8 cellular contexts compared by ENCODE assay signal in the genomic region with DNA sequence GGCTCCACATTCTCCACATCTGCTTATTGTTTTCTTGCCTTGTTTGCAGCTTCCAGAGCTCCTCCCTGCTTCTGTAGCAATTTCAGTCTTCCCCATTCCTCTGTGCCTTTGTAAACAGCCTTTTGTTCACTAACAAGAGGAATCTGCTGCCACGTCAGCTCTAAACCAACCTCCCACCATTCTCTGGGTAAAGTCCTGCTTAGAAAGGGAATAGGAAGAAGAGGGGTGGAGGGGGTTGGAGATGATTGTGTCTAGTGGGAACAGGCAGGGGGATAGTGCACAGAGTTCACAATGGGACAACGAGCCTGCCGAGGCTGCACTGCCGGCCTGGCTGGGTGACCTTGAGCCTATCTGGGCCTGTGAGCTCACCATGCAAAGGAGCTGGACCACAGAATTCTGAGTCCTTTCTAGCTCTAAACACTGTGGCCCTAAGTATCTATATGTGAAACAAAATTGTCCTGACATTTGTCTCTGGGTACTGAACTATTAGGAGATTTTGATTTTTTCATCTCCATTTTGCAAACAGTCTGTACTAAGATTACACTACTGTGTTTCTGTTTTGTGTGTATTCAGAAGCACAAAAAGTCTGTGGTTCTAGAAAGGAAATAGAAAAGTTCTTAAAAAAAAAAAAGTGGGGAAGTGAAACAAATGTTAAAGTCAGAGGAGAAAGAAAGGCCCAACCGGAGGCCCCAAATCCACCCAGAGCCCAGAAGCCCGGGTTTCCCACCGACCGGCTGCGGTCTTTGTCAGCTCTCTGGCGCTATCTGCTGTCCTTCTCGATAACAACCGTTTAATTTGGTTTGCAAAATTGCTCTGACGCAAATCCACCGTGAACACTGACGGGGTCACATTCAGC. TPM values are rescaled to one million over a fixed set of nuclear protein-coding genes. Genes with fewer than 3 reads are reported as not detected.
A peak's percentile ranks its signal among the peaks of the same experiment; 100 is the strongest.
DNase-seq lines count a peak whose midpoint lies in the region; ATAC-seq and TF ChIP-seq lines count a peak whose summit lies in the region.

No MANE protein-coding gene starts in this region.

- no peak overlapping the region for H4K91ac ChIP-seq in IMR-90 (ENCODE audit: insufficient read depth, low read depth, low read length)

- H3K9me1 ChIP-seq in IMR-90 (ENCODE audit: insufficient read depth, low read length), result no peaks in the 10 kb centered on the region

- H3K4me1 ChIP-seq in IMR-90 (ENCODE audit: control insufficient read depth, insufficient read depth, low read length), result no peaks in the 10 kb centered on the region

- no peak overlapping the region for H2BK120ac ChIP-seq in IMR-90 (ENCODE audit: low read depth, low read length)

- H3K79me1 ChIP-seq in IMR-90 (ENCODE audit: low read depth in 1 of 2, low read length in 2 of 2), result no peaks in the 10 kb centered on the region

- H3K36me3 ChIP-seq in IMR-90 (ENCODE audit: control insufficient read depth, insufficient read depth, low read length), result no peaks in the 10 kb centered on the region

- H2BK5ac ChIP-seq in IMR-90 (ENCODE audit: low read depth, low read length, poor library complexity, severe bottlenecking), result no peak overlapping the region

- peak; percentile 91 for ATAC-seq in GM21576 (IDR thresholded peaks at IDR 0.05; ENCODE audit: unreplicated experiment)
- ATAC-seq in IMR-90 (ENCODE audit: low read depth), result peak; percentile 96

- no peak overlapping the region for H3K4ac ChIP-seq in IMR-90 (ENCODE audit: low read depth, low read length)

- no peaks in the 10 kb centered on the region for H4K20me1 ChIP-seq in IMR-90 (ENCODE audit: insufficient read depth, low read length)

- H2AFZ ChIP-seq in IMR-90 (replicated peaks; ENCODE audit: low read length, poor library complexity), result no peak overlapping the region

- dilution Hi-C loops in IMR-90 (cut with HindIII; ENCODE audit: low sequenced_read_pairs, unreplicated experiment), result no loop called here

- DNase-seq in Daoy (ENCODE audit: low read depth), result peak; percentile 56
- peak; percentile 67 for DNase-seq in IMR-90
- DNase-seq in SHP77 (lab: John Stamatoyannopoulos, UW), result peak; percentile 59 to 80
- DNase-seq in activated effector memory CD4-positive, alpha-beta T cell treated with Interleukin-2 at 50 U/mL for 16 hours, result peak; percentile 50
- DNase-seq in fibroblast of villous mesenchyme (ENCODE audit: low read depth), result peak; percentile 87
- peak; percentile 36 for DNase-seq in non-pigmented ciliary epithelial cell (ENCODE audit: low read depth)
- peak; percentile 96 for DNase-seq in superior temporal gyrus (ENCODE audit: extremely low spot score)

- intact Hi-C loops in IMR-90 (cut with micrococcal nuclease), result loop anchor here (1.0 kb wide), 1 partner anchor 113 kb away; no protein-coding TSS in a partner anchor

- peak; percentile 88 for TF ChIP-seq CTCF in IMR-90 (conservative IDR thresholded peaks at IDR 0.05; ENCODE audit: low read depth, low read length)
- TF ChIP-seq CTCF in fibroblast of villous mesenchyme (IDR thresholded peaks at IDR 0.05; ENCODE audit: insufficient read depth, low read depth, low read length), result peak; percentile 73

- BruUV-seq in IMR-90 (replicated peaks; lab: Mats Ljungman, UMichigan), result no TSS peak

- no peak overlapping the region for H3K23ac ChIP-seq in IMR-90 (ENCODE audit: low read depth, low read length)

- WGBS in IMR-90 (ENCODE audit: extremely low coverage in 2 of 2, insufficient read length in 1 of 2), 2 experiments, result 5% methylated on average over 11 of the region's 15 CpGs; no CpG with 5 or more reads in 1 of the 2 experiments

- peak; percentile 94 for TF ChIP-seq RAD21 in IMR-90 (IDR thresholded peaks at IDR 0.05; ENCODE audit: low read length)

- H3K18ac ChIP-seq in IMR-90 (ENCODE audit: low read depth, low read length), result no peak overlapping the region

- CTCF ChIA-PET in IMR-90 (lab: Yijun Ruan, JAX), result interaction anchor here (1.0 to 1.5 kb wide), 2 partner anchors 111 to 115 kb away, joined by 3 to 4 read pairs; no protein-coding TSS in a partner anchor

- H2AK5ac ChIP-seq in IMR-90 (ENCODE audit: low read depth, low read length), result no peak overlapping the region

- H2BK20ac ChIP-seq in IMR-90 (ENCODE audit: low read depth, low read length), result no peak overlapping the region

- POLR2A ChIA-PET in IMR-90 (lab: Charles Lee; ENCODE audit: unreplicated experiment), result no interaction called here

- in situ Hi-C loops in IMR-90 (cut with MboI; ENCODE audit: low sequenced_read_pairs), result no loop called here

- H4K5ac ChIP-seq in IMR-90 (ENCODE audit: low read depth, low read length), result no peak overlapping the region; the same call in 1 of the 2 replicates

- no peak overlapping the region for H3K4me2 ChIP-seq in IMR-90 (ENCODE audit: low read depth, low read length)

- no peak overlapping the region for H3K27ac ChIP-seq in IMR-90 (ENCODE audit: insufficient read depth, low read length)

- H2BK15ac ChIP-seq in IMR-90 (ENCODE audit: low read depth, low read length), result no peak overlapping the region

- no peak overlapping the region for H4K8ac ChIP-seq in IMR-90 (ENCODE audit: low read depth in 2 of 2, low read length in 2 of 2)

- H3K56ac ChIP-seq in IMR-90 (ENCODE audit: extremely low read depth, insufficient read depth, low read length), result no peak overlapping the region

- no peaks in the 10 kb centered on the region for H3K9me3 ChIP-seq in IMR-90 (ENCODE audit: control insufficient read depth, insufficient read depth, low read length)

- no peak for TF ChIP-seq POLR2A in IMR-90 (IDR thresholded peaks at IDR 0.05; ENCODE audit: low read depth, low read length)

- H2AK9ac ChIP-seq in IMR-90 (replicated peaks; ENCODE audit: low read depth, low read length, poor library complexity), result no peak overlapping the region

- H3K27me3 ChIP-seq in IMR-90 (ENCODE audit: control insufficient read depth, insufficient read depth, low read length), result peaks cover 29% of the 10 kb centered on the region

- H3K9ac ChIP-seq in IMR-90 (ENCODE audit: low read depth, low read length), result no peak overlapping the region

- no peak overlapping the region for H3K14ac ChIP-seq in IMR-90 (replicated peaks; ENCODE audit: low read depth, low read length)

- H3K4me3 ChIP-seq in IMR-90 (ENCODE audit: insufficient read depth, low read depth, low read length) (no peak overlapping the region), fibroblast of villous mesenchyme (ENCODE audit: low read depth, low read length) (no peak overlapping the region)

TF ChIP-seq in IMR-90, 13 proteins besides CTCF, POLR2A, EP300 and RAD21:
- peak; percentile 39; the same call in 1 of the 2 replicates for TF ChIP-seq CEBPB (IDR thresholded peaks at IDR 0.05; ENCODE audit: low read depth, low read length)
- peak; percentile 99 for TF ChIP-seq SMC3 (IDR thresholded peaks at IDR 0.05; ENCODE audit: low read depth, low read length)
- TF ChIP-seq RCOR1 (IDR thresholded peaks at IDR 0.05; ENCODE audit: insufficient replicate concordance, low read length), result no peak
TF ChIP-seq in IMR-90: peak in this region for 2.

RNA-seq across cellular contexts. Expression of a gene that starts 1.4 kb away (rescaled TPM):
- not detected in 2 replicates for total RNA-seq in Daoy (2014; rRNA removed; shearing (Covaris generic))
- not detected in 2 replicates for total RNA-seq in IMR-90 (2012; rRNA removed)
- not detected in 2 replicates for polyA plus RNA-seq in IMR-90 (2012; rRNA removed)
- polyA plus RNA-seq in IMR-90 (2012; cell fraction: cytosol; rRNA removed), result not detected in 2 replicates
- polyA plus RNA-seq in IMR-90 (2012; cell fraction: nucleus; rRNA removed; ENCODE audit: low replicate concordance), result not detected in 2 replicates
- total RNA-seq in fibroblast of villous mesenchyme, result not detected in 2 replicates

RNA-seq across cellular contexts. Expression of a gene that starts 34.1 kb away (rescaled TPM):
- 54.9 and 64.8 TPM in 2 replicates for total RNA-seq in Daoy (2014; rRNA removed; shearing (Covaris generic))
- total RNA-seq in IMR-90 (2012; rRNA removed) (62.8 and 63.3 TPM in 2 replicates), fibroblast of villous mesenchyme (140 and 235 TPM in 2 replicates)
- polyA plus RNA-seq in IMR-90 (2012; rRNA removed), result 93.3 and 97.9 TPM in 2 replicates
- 76.6 and 206 TPM in 2 replicates for polyA plus RNA-seq in IMR-90 (2012; cell fraction: cytosol; rRNA removed)
- 59.6 and 68.5 TPM in 2 replicates for polyA plus RNA-seq in IMR-90 (2012; cell fraction: nucleus; rRNA removed; ENCODE audit: low replicate concordance)

Comparison
In these comparisons a context has a peak if more than half of its experiments do, and no peak if none do; other contexts are left out.
1. DNase-seq: peak in every context shown above with its lines; median percentile 96 in superior temporal gyrus; 87 in fibroblast of villous mesenchyme; 70 in SHP77; 67 in IMR-90; 56 in Daoy; 50 in activated effector memory CD4-positive, alpha-beta T cell treated with Interleukin-2 at 50 U/mL for 16 hours; 36 in non-pigmented ciliary epithelial cell.